In the genomic region with DNA sequence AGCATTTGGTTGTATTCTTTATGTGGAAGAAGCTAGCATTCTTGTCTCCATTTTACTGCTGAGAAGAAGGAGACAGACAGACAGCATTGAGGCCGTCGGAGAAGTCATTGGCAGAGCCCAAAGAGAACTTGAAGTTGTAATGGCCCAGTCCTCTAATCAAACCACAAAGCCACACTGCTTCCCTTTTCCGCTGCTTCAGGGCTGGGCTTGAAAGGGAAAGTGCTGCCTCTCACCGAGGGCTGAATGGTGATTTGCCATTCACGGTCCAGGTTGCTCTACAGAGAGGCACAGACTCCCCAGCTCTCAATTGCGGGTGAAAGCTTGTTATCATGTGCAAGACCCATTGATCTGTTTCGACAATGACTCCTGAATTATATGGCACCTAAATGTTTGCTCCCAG, we compare ENCODE assay signal across 2 cellular contexts.
TF ChIP-seq lines count a peak whose summit lies in the region.

No MANE protein-coding gene starts in this region.

TF ChIP-seq in GM23338, 12 proteins besides CTCF, POLR2A, EP300 and RAD21 (continued from another document):
- TF ChIP-seq, protein P1, sequence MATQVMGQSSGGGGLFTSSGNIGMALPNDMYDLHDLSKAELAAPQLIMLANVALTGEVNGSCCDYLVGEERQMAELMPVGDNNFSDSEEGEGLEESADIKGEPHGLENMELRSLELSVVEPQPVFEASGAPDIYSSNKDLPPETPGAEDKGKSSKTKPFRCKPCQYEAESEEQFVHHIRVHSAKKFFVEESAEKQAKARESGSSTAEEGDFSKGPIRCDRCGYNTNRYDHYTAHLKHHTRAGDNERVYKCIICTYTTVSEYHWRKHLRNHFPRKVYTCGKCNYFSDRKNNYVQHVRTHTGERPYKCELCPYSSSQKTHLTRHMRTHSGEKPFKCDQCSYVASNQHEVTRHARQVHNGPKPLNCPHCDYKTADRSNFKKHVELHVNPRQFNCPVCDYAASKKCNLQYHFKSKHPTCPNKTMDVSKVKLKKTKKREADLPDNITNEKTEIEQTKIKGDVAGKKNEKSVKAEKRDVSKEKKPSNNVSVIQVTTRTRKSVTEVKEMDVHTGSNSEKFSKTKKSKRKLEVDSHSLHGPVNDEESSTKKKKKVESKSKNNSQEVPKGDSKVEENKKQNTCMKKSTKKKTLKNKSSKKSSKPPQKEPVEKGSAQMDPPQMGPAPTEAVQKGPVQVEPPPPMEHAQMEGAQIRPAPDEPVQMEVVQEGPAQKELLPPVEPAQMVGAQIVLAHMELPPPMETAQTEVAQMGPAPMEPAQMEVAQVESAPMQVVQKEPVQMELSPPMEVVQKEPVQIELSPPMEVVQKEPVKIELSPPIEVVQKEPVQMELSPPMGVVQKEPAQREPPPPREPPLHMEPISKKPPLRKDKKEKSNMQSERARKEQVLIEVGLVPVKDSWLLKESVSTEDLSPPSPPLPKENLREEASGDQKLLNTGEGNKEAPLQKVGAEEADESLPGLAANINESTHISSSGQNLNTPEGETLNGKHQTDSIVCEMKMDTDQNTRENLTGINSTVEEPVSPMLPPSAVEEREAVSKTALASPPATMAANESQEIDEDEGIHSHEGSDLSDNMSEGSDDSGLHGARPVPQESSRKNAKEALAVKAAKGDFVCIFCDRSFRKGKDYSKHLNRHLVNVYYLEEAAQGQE (IDR thresholded peaks at IDR 0.05; ENCODE audit: unreplicated experiment) = no peak
- TF ChIP-seq JUNB (IDR thresholded peaks at IDR 0.05; ENCODE audit: unreplicated experiment) (no peak), NANOG (IDR thresholded peaks at IDR 0.05; ENCODE audit: borderline replicate concordance) (no peak)

TF ChIP-seq in WTC11, 78 proteins besides CTCF, POLR2A, EP300 and RAD21 (continued from another document):
- TF ChIP-seq, protein P2, sequence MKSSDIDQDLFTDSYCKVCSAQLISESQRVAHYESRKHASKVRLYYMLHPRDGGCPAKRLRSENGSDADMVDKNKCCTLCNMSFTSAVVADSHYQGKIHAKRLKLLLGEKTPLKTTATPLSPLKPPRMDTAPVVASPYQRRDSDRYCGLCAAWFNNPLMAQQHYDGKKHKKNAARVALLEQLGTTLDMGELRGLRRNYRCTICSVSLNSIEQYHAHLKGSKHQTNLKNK (CRISPR knock-in tag; IDR thresholded peaks at IDR 0.05) = no peak
- TF ChIP-seq MYBL2 (CRISPR knock-in tag; IDR thresholded peaks at IDR 0.05) (no peak), NR3C1 (CRISPR knock-in tag; conservative IDR thresholded peaks at IDR 0.05; ENCODE audit: low read depth) (no peak), ATF1 (CRISPR knock-in tag; IDR thresholded peaks at IDR 0.05) (no peak), ZBTB21 (CRISPR knock-in tag; IDR thresholded peaks at IDR 0.05; ENCODE audit: borderline replicate concordance) (no peak), ZNF317 (CRISPR knock-in tag; IDR thresholded peaks at IDR 0.05; ENCODE audit: borderline replicate concordance, low read depth) (no peak), JAZF1 (CRISPR knock-in tag; IDR thresholded peaks at IDR 0.05) (no peak), ZNF263 (CRISPR knock-in tag; IDR thresholded peaks at IDR 0.05; ENCODE audit: low read depth) (no peak), HMGA2 (CRISPR knock-in tag; IDR thresholded peaks at IDR 0.05) (no peak), ZNF121 (CRISPR knock-in tag; IDR thresholded peaks at IDR 0.05) (no peak), MXD4 (CRISPR knock-in tag; IDR thresholded peaks at IDR 0.05; ENCODE audit: borderline replicate concordance) (no peak)
- TF ChIP-seq, protein P3, sequence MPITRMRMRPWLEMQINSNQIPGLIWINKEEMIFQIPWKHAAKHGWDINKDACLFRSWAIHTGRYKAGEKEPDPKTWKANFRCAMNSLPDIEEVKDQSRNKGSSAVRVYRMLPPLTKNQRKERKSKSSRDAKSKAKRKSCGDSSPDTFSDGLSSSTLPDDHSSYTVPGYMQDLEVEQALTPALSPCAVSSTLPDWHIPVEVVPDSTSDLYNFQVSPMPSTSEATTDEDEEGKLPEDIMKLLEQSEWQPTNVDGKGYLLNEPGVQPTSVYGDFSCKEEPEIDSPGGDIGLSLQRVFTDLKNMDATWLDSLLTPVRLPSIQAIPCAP (CRISPR knock-in tag; IDR thresholded peaks at IDR 0.05) = no peak
- TF ChIP-seq, protein P4, sequence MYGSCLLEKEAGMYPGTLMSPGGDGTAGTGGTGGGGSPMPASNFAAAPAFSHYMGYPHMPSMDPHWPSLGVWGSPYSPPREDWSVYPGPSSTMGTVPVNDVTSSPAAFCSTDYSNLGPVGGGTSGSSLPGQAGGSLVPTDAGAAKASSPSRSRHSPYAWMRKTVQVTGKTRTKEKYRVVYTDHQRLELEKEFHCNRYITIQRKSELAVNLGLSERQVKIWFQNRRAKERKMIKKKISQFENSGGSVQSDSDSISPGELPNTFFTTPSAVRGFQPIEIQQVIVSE (CRISPR knock-in tag; IDR thresholded peaks at IDR 0.05; ENCODE audit: borderline replicate concordance) = no peak
- TF ChIP-seq, protein P5, sequence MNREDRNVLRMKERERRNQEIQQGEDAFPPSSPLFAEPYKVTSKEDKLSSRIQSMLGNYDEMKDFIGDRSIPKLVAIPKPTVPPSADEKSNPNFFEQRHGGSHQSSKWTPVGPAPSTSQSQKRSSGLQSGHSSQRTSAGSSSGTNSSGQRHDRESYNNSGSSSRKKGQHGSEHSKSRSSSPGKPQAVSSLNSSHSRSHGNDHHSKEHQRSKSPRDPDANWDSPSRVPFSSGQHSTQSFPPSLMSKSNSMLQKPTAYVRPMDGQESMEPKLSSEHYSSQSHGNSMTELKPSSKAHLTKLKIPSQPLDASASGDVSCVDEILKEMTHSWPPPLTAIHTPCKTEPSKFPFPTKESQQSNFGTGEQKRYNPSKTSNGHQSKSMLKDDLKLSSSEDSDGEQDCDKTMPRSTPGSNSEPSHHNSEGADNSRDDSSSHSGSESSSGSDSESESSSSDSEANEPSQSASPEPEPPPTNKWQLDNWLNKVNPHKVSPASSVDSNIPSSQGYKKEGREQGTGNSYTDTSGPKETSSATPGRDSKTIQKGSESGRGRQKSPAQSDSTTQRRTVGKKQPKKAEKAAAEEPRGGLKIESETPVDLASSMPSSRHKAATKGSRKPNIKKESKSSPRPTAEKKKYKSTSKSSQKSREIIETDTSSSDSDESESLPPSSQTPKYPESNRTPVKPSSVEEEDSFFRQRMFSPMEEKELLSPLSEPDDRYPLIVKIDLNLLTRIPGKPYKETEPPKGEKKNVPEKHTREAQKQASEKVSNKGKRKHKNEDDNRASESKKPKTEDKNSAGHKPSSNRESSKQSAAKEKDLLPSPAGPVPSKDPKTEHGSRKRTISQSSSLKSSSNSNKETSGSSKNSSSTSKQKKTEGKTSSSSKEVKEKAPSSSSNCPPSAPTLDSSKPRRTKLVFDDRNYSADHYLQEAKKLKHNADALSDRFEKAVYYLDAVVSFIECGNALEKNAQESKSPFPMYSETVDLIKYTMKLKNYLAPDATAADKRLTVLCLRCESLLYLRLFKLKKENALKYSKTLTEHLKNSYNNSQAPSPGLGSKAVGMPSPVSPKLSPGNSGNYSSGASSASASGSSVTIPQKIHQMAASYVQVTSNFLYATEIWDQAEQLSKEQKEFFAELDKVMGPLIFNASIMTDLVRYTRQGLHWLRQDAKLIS (CRISPR knock-in tag; IDR thresholded peaks at IDR 0.05; ENCODE audit: borderline replicate concordance) = no peak
- TF ChIP-seq, protein P6, sequence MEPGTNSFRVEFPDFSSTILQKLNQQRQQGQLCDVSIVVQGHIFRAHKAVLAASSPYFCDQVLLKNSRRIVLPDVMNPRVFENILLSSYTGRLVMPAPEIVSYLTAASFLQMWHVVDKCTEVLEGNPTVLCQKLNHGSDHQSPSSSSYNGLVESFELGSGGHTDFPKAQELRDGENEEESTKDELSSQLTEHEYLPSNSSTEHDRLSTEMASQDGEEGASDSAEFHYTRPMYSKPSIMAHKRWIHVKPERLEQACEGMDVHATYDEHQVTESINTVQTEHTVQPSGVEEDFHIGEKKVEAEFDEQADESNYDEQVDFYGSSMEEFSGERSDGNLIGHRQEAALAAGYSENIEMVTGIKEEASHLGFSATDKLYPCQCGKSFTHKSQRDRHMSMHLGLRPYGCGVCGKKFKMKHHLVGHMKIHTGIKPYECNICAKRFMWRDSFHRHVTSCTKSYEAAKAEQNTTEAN (CRISPR knock-in tag; IDR thresholded peaks at IDR 0.05) = no peak
